In genomic region chr7:48280100-48280499, GRCh38 we compare ENCODE assay signal across 17 cellular contexts.
DNase-seq lines count a peak whose midpoint lies in the region; ATAC-seq and TF ChIP-seq lines count a peak whose summit lies in the region.
"Had no signal": no experiment of that assay in that cellular context is flagged by ENCODE, and none has a peak within 500 bp of the region (broad histone marks: within the 10 kb centered on the region; RNA-seq: fewer than 3 reads in every experiment).

No MANE protein-coding gene starts in this region.

- H3K4me3 ChIP-seq in MM.1S (ENCODE audit: low read length) (no peak overlapping the region), epithelial cell of esophagus (ENCODE audit: low read length) (no peak overlapping the region), skeletal muscle cell (ENCODE audit: low read depth, low read length) (no peak overlapping the region)
- H3K4me3 ChIP-seq: spleen had no signal

- TF ChIP-seq CTCF in activated CD8-positive, alpha-beta T cell treated with anti-CD3 and anti-CD28 coated beads for 36 hours (IDR thresholded peaks at IDR 0.05), result no peak
- TF ChIP-seq CTCF in MM.1S (IDR thresholded peaks at IDR 0.05; ENCODE audit: low read length), result no peak
- TF ChIP-seq CTCF in epithelial cell of esophagus (IDR thresholded peaks at IDR 0.05; ENCODE audit: insufficient read depth, low read depth, low read length, missing control alignments), result no peak

- POLR2A ChIA-PET in activated CD8-positive, alpha-beta T cell treated with anti-CD3 and anti-CD28 coated beads for 36 hours (lab: Charles Lee), result no interaction called here
- POLR2A ChIA-PET in activated CD8-positive, alpha-beta T cell treated with anti-CD3 and anti-CD28 coated beads, Interleukin-2, amount 10 ng/mL, durations not matched to agents 7 days and 5 days (lab: Charles Lee), result no interaction called here

- H3K4me1 Mint-ChIP-seq in activated CD8-positive, alpha-beta T cell treated with anti-CD3 and anti-CD28 coated beads for 36 hours (ENCODE audit: low read depth), result no peaks in the 10 kb centered on the region
- H3K4me1 Mint-ChIP-seq in activated CD8-positive, alpha-beta T cell treated with anti-CD3 and anti-CD28 coated beads, Interleukin-2, amount 10 ng/mL, durations not matched to agents 7 days and 5 days (ENCODE audit: low read depth), result no peaks in the 10 kb centered on the region
- H3K4me1 Mint-ChIP-seq: T-helper 17 cell had no signal

- H3K9me3 ChIP-seq in MM.1S (replicated peaks; ENCODE audit: insufficient read depth, low read length), result no peaks in the 10 kb centered on the region
- H3K9me3 ChIP-seq: spleen had no signal

- no peaks in the 10 kb centered on the region for H4K20me1 ChIP-seq in MM.1S (ENCODE audit: insufficient read depth, low read length)

- peak; percentile 7 for DNase-seq in activated CD8-positive, alpha-beta T cell treated with anti-CD3 and anti-CD28 coated beads for 36 hours
- no peak for DNase-seq in activated CD8-positive, alpha-beta T cell treated with anti-CD3 and anti-CD28 coated beads, Interleukin-2, amount 10 ng/mL, durations not matched to agents 7 days and 5 days
- peak; percentile 37 for DNase-seq in MM.1S
- DNase-seq in epithelial cell of esophagus (ENCODE audit: low read depth), result peak; percentile 88
- DNase-seq in skeletal muscle cell (ENCODE audit: low read depth), result peak; percentile 49
- DNase-seq: activated CD4-positive, alpha-beta T cell treated with anti-CD3 and anti-CD28 coated beads, Interleukin-2, amount 50 U/mL, for 1 hour; activated gamma-delta T cell treated with Interleukin-2 at 50 U/mL for 16 hours; Calu3; erythroblast; NCI-H1436; NCI-H510A treated with DMSO at 0.1 percent for 48 hours; occipital lobe; spleen; T-helper 17 cell had no signal

- H2AFZ ChIP-seq in MM.1S (ENCODE audit: low read length), result no peak overlapping the region

- H3K27me3 Mint-ChIP-seq in activated CD8-positive, alpha-beta T cell treated with anti-CD3 and anti-CD28 coated beads for 36 hours, result no peaks in the 10 kb centered on the region
- peaks cover 3% of the 10 kb centered on the region for H3K27me3 Mint-ChIP-seq in activated CD8-positive, alpha-beta T cell treated with anti-CD3 and anti-CD28 coated beads, Interleukin-2, amount 10 ng/mL, durations not matched to agents 7 days and 5 days (ENCODE audit: low read depth)

- no peaks in the 10 kb centered on the region for H3K36me3 ChIP-seq in MM.1S (replicated peaks; ENCODE audit: insufficient read depth, low read length)

- CTCF ChIA-PET in activated CD8-positive, alpha-beta T cell treated with anti-CD3 and anti-CD28 coated beads for 36 hours (lab: Charles Lee), result no interaction called here
- CTCF ChIA-PET in activated CD8-positive, alpha-beta T cell treated with anti-CD3 and anti-CD28 coated beads, Interleukin-2, amount 10 ng/mL, durations not matched to agents 7 days and 5 days (lab: Charles Lee), result interaction anchor here (1.8 kb wide), 1 partner anchor 19 kb away, joined by 6 read pairs; no protein-coding TSS in a partner anchor

- H3K27ac ChIP-seq in MM.1S (ENCODE audit: low read length), result no peak overlapping the region
- H3K27ac ChIP-seq: spleen had no signal

- no peak overlapping the region for H3K4me3 Mint-ChIP-seq in activated CD8-positive, alpha-beta T cell treated with anti-CD3 and anti-CD28 coated beads for 36 hours
- no peak overlapping the region for H3K4me3 Mint-ChIP-seq in activated CD8-positive, alpha-beta T cell treated with anti-CD3 and anti-CD28 coated beads, Interleukin-2, amount 10 ng/mL, durations not matched to agents 7 days and 5 days
- H3K4me3 Mint-ChIP-seq: T-helper 17 cell had no signal

- H3K9me2 ChIP-seq in MM.1S (replicated peaks; ENCODE audit: insufficient read depth, low read length), result no peaks in the 10 kb centered on the region

- peaks cover 17% of the 10 kb centered on the region; the same call in 1 of the 2 replicates for H3K4me1 ChIP-seq in MM.1S (ENCODE audit: low read length)
- H3K4me1 ChIP-seq: spleen had no signal

- intact Hi-C loops in activated CD8-positive, alpha-beta T cell treated with anti-CD3 and anti-CD28 coated beads for 36 hours (cut with micrococcal nuclease), result no loop called here

- H3K4me2 ChIP-seq in MM.1S (ENCODE audit: low read depth, low read length), result peak overlapping the region; percentile 13; the same call in 1 of the 2 replicates

- no peaks in the 10 kb centered on the region for H3F3A ChIP-seq in MM.1S (ENCODE audit: insufficient read depth, low read length)

- H3K36me3 Mint-ChIP-seq in activated CD8-positive, alpha-beta T cell treated with anti-CD3 and anti-CD28 coated beads for 36 hours (ENCODE audit: low read depth), result no peaks in the 10 kb centered on the region
- no peaks in the 10 kb centered on the region for H3K36me3 Mint-ChIP-seq in activated CD8-positive, alpha-beta T cell treated with anti-CD3 and anti-CD28 coated beads, Interleukin-2, amount 10 ng/mL, durations not matched to agents 7 days and 5 days (ENCODE audit: low read depth)

- no peaks in the 10 kb centered on the region for H3K79me2 ChIP-seq in MM.1S (ENCODE audit: low read length)

- no peaks in the 10 kb centered on the region for H3K27me3 ChIP-seq in MM.1S (replicated peaks; ENCODE audit: insufficient read depth, low read length)

- ATAC-seq in activated CD8-positive, alpha-beta T cell treated with anti-CD3 and anti-CD28 coated beads for 36 hours, result peak; percentile 30
- ATAC-seq in activated CD8-positive, alpha-beta T cell treated with anti-CD3 and anti-CD28 coated beads, Interleukin-2, amount 10 ng/mL, durations not matched to agents 7 days and 5 days, result no peak
- no peak for ATAC-seq in GM21825 (IDR thresholded peaks at IDR 0.05; ENCODE audit: unreplicated experiment)
- no peak for ATAC-seq in GM18858 (IDR thresholded peaks at IDR 0.05; ENCODE audit: unreplicated experiment)
- no peak for ATAC-seq in HG03354 (IDR thresholded peaks at IDR 0.05; ENCODE audit: poor library complexity, severe bottlenecking, unreplicated experiment)
- ATAC-seq: T-helper 17 cell had no signal

- no peaks in the 10 kb centered on the region for H3K9me3 Mint-ChIP-seq in activated CD8-positive, alpha-beta T cell treated with anti-CD3 and anti-CD28 coated beads for 36 hours
- no peaks in the 10 kb centered on the region for H3K9me3 Mint-ChIP-seq in activated CD8-positive, alpha-beta T cell treated with anti-CD3 and anti-CD28 coated beads, Interleukin-2, amount 10 ng/mL, durations not matched to agents 7 days and 5 days (ENCODE audit: insufficient read depth)

- H3K27ac Mint-ChIP-seq in activated CD8-positive, alpha-beta T cell treated with anti-CD3 and anti-CD28 coated beads for 36 hours, result no peak overlapping the region
- no peak overlapping the region for H3K27ac Mint-ChIP-seq in activated CD8-positive, alpha-beta T cell treated with anti-CD3 and anti-CD28 coated beads, Interleukin-2, amount 10 ng/mL, durations not matched to agents 7 days and 5 days
- H3K27ac Mint-ChIP-seq: T-helper 17 cell had no signal

- H3K9ac ChIP-seq in MM.1S (ENCODE audit: low read length), result no peak overlapping the region
